Comparison of ENCODE assay signal across 22 cellular contexts in genomic region chr7:127996253-127997071, GRCh38. TPM values are rescaled to one million over a fixed set of nuclear protein-coding genes. Genes with fewer than 3 reads are reported as not detected.
A peak's percentile ranks its signal among the peaks of the same experiment; 100 is the strongest.
DNase-seq lines count a peak whose midpoint lies in the region; ATAC-seq and TF ChIP-seq lines count a peak whose summit lies in the region.
"Had no signal": no experiment of that assay in that cellular context is flagged by ENCODE, and none has a peak within 500 bp of the region (broad histone marks: within the 10 kb centered on the region; RNA-seq: fewer than 3 reads in every experiment).

No MANE protein-coding gene starts in this region.

- H3K36me3 ChIP-seq in adrenal gland (replicated peaks in 1 of 2): no peaks in the 10 kb centered on the region
- H3K36me3 ChIP-seq in right atrium auricular region: no peaks in the 10 kb centered on the region
- H3K36me3 ChIP-seq in sigmoid colon: peaks cover 0 to under 1% (median 0%) of the 10 kb centered on the region in 4 donors

- H3K4me3 ChIP-seq in adrenal gland (no peak overlapping the region), right atrium auricular region (no peak overlapping the region), sigmoid colon (no peak overlapping the region)

- peaks cover 30 to 40% of the 10 kb centered on the region in 2 donors for H3K4me1 ChIP-seq in adrenal gland (replicated peaks in 1 of 2)
- peaks cover 0 to 64% of the 10 kb centered on the region in 2 donors for H3K4me1 ChIP-seq in right atrium auricular region
- peaks cover 0 to 33% (median 20%) of the 10 kb centered on the region in 4 donors for H3K4me1 ChIP-seq in sigmoid colon

- H3K27ac ChIP-seq in adrenal gland: peak overlapping the region in 4 of 5 donors; percentile 34 to 79 (median 62)
- peak overlapping the region; percentile 72 to 76 for H3K27ac ChIP-seq in right atrium auricular region
- peak overlapping the region in 3 of 4 donors; percentile 55 to 63 (median 56) for H3K27ac ChIP-seq in sigmoid colon

- H3K9me3 Mint-ChIP-seq in HFFc6: no peaks in the 10 kb centered on the region
- H3K9me3 Mint-ChIP-seq: activated naive CD8-positive, alpha-beta T cell treated with anti-CD3 and anti-CD28 coated beads for 36 hours; CD8-positive, alpha-beta T cell; neural crest cell; stimulated activated naive CD8-positive, alpha-beta T cell treated with anti-CD3 and anti-CD28 coated beads, Interleukin-15, amount 100 ng/mL, for 72 hours had no signal

- no peak for TF ChIP-seq EP300 in sigmoid colon (IDR thresholded peaks at IDR 0.05)

- no peak overlapping the region; the same call in 1 of the 2 replicates for H3K4me3 Mint-ChIP-seq in HFFc6
- H3K4me3 Mint-ChIP-seq: activated naive CD8-positive, alpha-beta T cell treated with anti-CD3 and anti-CD28 coated beads for 36 hours; CD8-positive, alpha-beta T cell; neural crest cell; stimulated activated naive CD8-positive, alpha-beta T cell treated with anti-CD3 and anti-CD28 coated beads, Interleukin-15, amount 100 ng/mL, for 72 hours had no signal

- no peaks in the 10 kb centered on the region; the same call in 1 of the 2 replicates for H3K27me3 Mint-ChIP-seq in HFFc6 (ENCODE audit: insufficient read depth)
- H3K27me3 Mint-ChIP-seq: activated naive CD8-positive, alpha-beta T cell treated with anti-CD3 and anti-CD28 coated beads for 36 hours; stimulated activated naive CD8-positive, alpha-beta T cell treated with anti-CD3 and anti-CD28 coated beads, Interleukin-15, amount 100 ng/mL, for 72 hours had no signal

- H3K4me1 Mint-ChIP-seq in HFFc6 (ENCODE audit: low read depth): peaks cover 38% of the 10 kb centered on the region
- H3K4me1 Mint-ChIP-seq: stimulated activated naive CD8-positive, alpha-beta T cell treated with anti-CD3 and anti-CD28 coated beads, Interleukin-15, amount 100 ng/mL, for 72 hours had no signal

- H3K36me3 Mint-ChIP-seq in HFFc6 (ENCODE audit: low read depth): peaks cover 36% of the 10 kb centered on the region; the same call in 1 of the 2 replicates

- intact Hi-C loops in adrenal gland (cut with DNase I) (no loop called here), sigmoid colon (cut with DNase I) (no loop called here)

- DNase-seq in HFFc6 (no peak), adrenal gland (no peak), right atrium auricular region (ENCODE audit: low spot score) (no peak), sigmoid colon (no peak), NCI-H446 treated with DMSO at 0.1 percent for 48 hours (lab: John Stamatoyannopoulos, UW) (no peak), Ammon's horn (ENCODE audit: low spot score) (no peak)
- DNase-seq: activated naive CD8-positive, alpha-beta T cell treated with anti-CD3 and anti-CD28 coated beads for 36 hours; activated T-cell treated with anti-CD3 and anti-CD28 coated beads, Interleukin-2, amount 50 U/mL, for 48 hours; CD8-positive, alpha-beta T cell; DMS79; effector CD8-positive, alpha-beta T cell; H7; islet precursor cell; KG1; NCI-H1048; NCI-H2081; NCI-H510A; SHP77 treated with DMSO at 0.1 percent for 48 hours; stimulated activated naive CD8-positive, alpha-beta T cell treated with anti-CD3 and anti-CD28 coated beads, Interleukin-15, amount 100 ng/mL, for 72 hours; T-helper 2 cell had no signal

- TF ChIP-seq CTCF in HFFc6 (IDR thresholded peaks at IDR 0.05) (no peak), adrenal gland (IDR thresholded peaks at IDR 0.05) (no peak), right atrium auricular region (IDR thresholded peaks at IDR 0.05) (no peak), sigmoid colon (IDR thresholded peaks at IDR 0.05) (no peak)

- H3K27me3 ChIP-seq in adrenal gland (no peaks in the 10 kb centered on the region), right atrium auricular region (no peaks in the 10 kb centered on the region), sigmoid colon (no peaks in the 10 kb centered on the region)

- 62 to 70% (median 66%) methylated on average over 11 of the region's 11 CpGs for WGBS in adrenal gland, 4 donors
- 94 to 95% methylated on average over 11 of the region's 11 CpGs for WGBS in sigmoid colon, 2 donors

- no peak for TF ChIP-seq POLR2A in adrenal gland (IDR thresholded peaks at IDR 0.05)
- TF ChIP-seq POLR2A in sigmoid colon (IDR thresholded peaks at IDR 0.05): no peak

- H3K9me3 ChIP-seq in adrenal gland (replicated peaks in 1 of 3) (no peaks in the 10 kb centered on the region), right atrium auricular region (no peaks in the 10 kb centered on the region), sigmoid colon (no peaks in the 10 kb centered on the region)

- no peak for ATAC-seq in HG02571 (IDR thresholded peaks at IDR 0.05; ENCODE audit: unreplicated experiment)
- ATAC-seq: CD8-positive, alpha-beta T cell; stimulated activated naive CD8-positive, alpha-beta T cell treated with anti-CD3 and anti-CD28 coated beads, Interleukin-15, amount 100 ng/mL, for 72 hours had no signal

- H3K27ac Mint-ChIP-seq in HFFc6: peak overlapping the region; percentile 47
- H3K27ac Mint-ChIP-seq: activated naive CD8-positive, alpha-beta T cell treated with anti-CD3 and anti-CD28 coated beads for 36 hours; CD8-positive, alpha-beta T cell had no signal

RNA-seq across cellular contexts. Expression of gene LRRC4, which starts 34.8 kb away (rescaled TPM):
- 1 to 10 TPM; 1.1 to 2.3 (median 1.5) TPM for total RNA-seq in HFFc6 (2021; fragmentation: NEBNext Ultra II Directional; extraction: Animal tissue kit (Norgen Biotek cat#: 25700))
- total RNA-seq in adrenal gland (10 to 100 TPM in 5 of 8 donors, 1 to 10 TPM in 3; 3.6 to 23.7 (median 14.7) TPM), right atrium auricular region (1 to 10 TPM; 2.9 to 7.2 TPM), sigmoid colon (1 to 10 TPM in 3 of 4 donors, under 1 TPM in 1; 0.82 to 1.8 (median 1.4) TPM)
- polyA plus RNA-seq in adrenal gland (10 to 100 TPM in 1 of 3 donors, 1 to 10 TPM in 2; 2.2 to 14.5 (median 3.7) TPM), sigmoid colon (1 to 10 TPM in 2 of 3 donors, under 1 TPM in 1; 0.60 to 1.4 (median 1.3) TPM)
- total RNA-seq: activated naive CD8-positive, alpha-beta T cell treated with anti-CD3 and anti-CD28 coated beads for 36 hours had no signal
